23 cellular contexts compared by ENCODE assay signal in the genomic region with DNA sequence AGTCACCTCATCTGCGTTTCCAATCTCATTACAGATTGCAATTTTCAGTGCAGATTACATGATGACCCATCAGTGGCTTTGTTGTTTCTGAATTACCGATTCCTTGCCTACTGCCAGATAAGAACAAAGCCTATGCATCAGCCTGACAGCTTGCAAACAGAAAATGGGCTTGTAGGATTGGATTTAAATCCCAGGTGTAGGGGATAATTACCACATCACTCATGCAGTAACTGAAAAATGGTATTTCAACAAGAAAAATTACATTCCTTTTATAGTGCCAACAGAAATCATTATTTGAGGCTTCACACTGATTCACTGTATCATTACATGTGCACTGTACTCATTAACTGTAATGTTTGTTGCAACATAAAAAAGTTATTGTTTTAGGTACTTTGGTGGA.
"Had no signal": no experiment of that assay in that cellular context is flagged by ENCODE, and none has a peak within 500 bp of the region (broad histone marks: within the 10 kb centered on the region; RNA-seq: fewer than 3 reads in every experiment).

No MANE protein-coding gene starts in this region.

- DNase-seq: cortex of kidney; effector memory CD4-positive, alpha-beta T cell; immature natural killer cell; kidney; left cardiac atrium; left ventricle myocardium superior; mesenchymal stem cell; midbrain; occipital lobe; pancreas; right lobe of liver; stimulated activated CD4-positive, alpha-beta T cell treated with anti-CD3 and anti-CD28 coated beads, Interleukin-4, amount 100 ng/mL, for 1 hour; stimulated activated naive CD8-positive, alpha-beta T cell treated with anti-CD3 and anti-CD28 coated beads, Interleukin-15, amount 100 ng/mL, for 72 hours; testis; upper lobe of right lung had no signal

- H3K36me3 ChIP-seq: esophagus muscularis mucosa, gastroesophageal sphincter, pancreas, right lobe of liver, tibial nerve, upper lobe of right lung had no signal

- H3K36me3 Mint-ChIP-seq: immature natural killer cell; natural killer cell treated with Interleukin-12 subunit alpha and Interleukin-12 subunit beta and Interleukin-15 and Interleukin-18, amount 100 ng/mL, for 72 hours; stimulated activated memory B cell treated with anti-CD40 and anti-IgM and Interleukin-4, amounts not matched to agents 10 μg/mL and 1 μg/mL and 100 μg/mL, for 72 hours had no signal

- H3K9me3 Mint-ChIP-seq: stimulated activated memory B cell treated with anti-CD40 and anti-IgM and Interleukin-4, amounts not matched to agents 10 μg/mL and 1 μg/mL and 100 μg/mL, for 72 hours had no signal

- H3K27me3 ChIP-seq: esophagus muscularis mucosa, gastroesophageal sphincter, right lobe of liver, testis, tibial nerve, upper lobe of right lung had no signal

- H3K4me3 Mint-ChIP-seq: immature natural killer cell; natural killer cell treated with Interleukin-12 subunit alpha and Interleukin-12 subunit beta and Interleukin-15 and Interleukin-18, amount 100 ng/mL, for 72 hours; stimulated activated memory B cell treated with anti-CD40 and anti-IgM and Interleukin-4, amounts not matched to agents 10 μg/mL and 1 μg/mL and 100 μg/mL, for 72 hours; stimulated activated naive CD8-positive, alpha-beta T cell treated with anti-CD3 and anti-CD28 coated beads, Interleukin-15, amount 100 ng/mL, for 72 hours had no signal

- H3K4me3 ChIP-seq: esophagus muscularis mucosa, gastroesophageal sphincter, lung, pancreas, right lobe of liver, testis, tibial nerve, upper lobe of right lung had no signal

- H3K9me3 ChIP-seq: esophagus muscularis mucosa, gastroesophageal sphincter, pancreas, right lobe of liver, testis, tibial nerve, upper lobe of right lung had no signal

- H3K27ac Mint-ChIP-seq: immature natural killer cell; natural killer cell treated with Interleukin-12 subunit alpha and Interleukin-12 subunit beta and Interleukin-15 and Interleukin-18, amount 100 ng/mL, for 72 hours; progenitor cell of endocrine pancreas; stimulated activated memory B cell treated with anti-CD40 and anti-IgM and Interleukin-4, amounts not matched to agents 10 μg/mL and 1 μg/mL and 100 μg/mL, for 72 hours; stimulated activated naive CD8-positive, alpha-beta T cell treated with anti-CD3 and anti-CD28 coated beads, Interleukin-15, amount 100 ng/mL, for 72 hours had no signal

- H3K27me3 Mint-ChIP-seq: natural killer cell treated with Interleukin-12 subunit alpha and Interleukin-12 subunit beta and Interleukin-15 and Interleukin-18, amount 100 ng/mL, for 72 hours; stimulated activated memory B cell treated with anti-CD40 and anti-IgM and Interleukin-4, amounts not matched to agents 10 μg/mL and 1 μg/mL and 100 μg/mL, for 72 hours; stimulated activated naive CD8-positive, alpha-beta T cell treated with anti-CD3 and anti-CD28 coated beads, Interleukin-15, amount 100 ng/mL, for 72 hours had no signal

- H3K4me1 Mint-ChIP-seq: immature natural killer cell; stimulated activated memory B cell treated with anti-CD40 and anti-IgM and Interleukin-4, amounts not matched to agents 10 μg/mL and 1 μg/mL and 100 μg/mL, for 72 hours; stimulated activated naive CD8-positive, alpha-beta T cell treated with anti-CD3 and anti-CD28 coated beads, Interleukin-15, amount 100 ng/mL, for 72 hours had no signal

- H3K27ac ChIP-seq: epithelial cell of prostate, esophagus muscularis mucosa, gastroesophageal sphincter, pancreas, right lobe of liver, testis, tibial nerve, upper lobe of right lung had no signal
